8 cellular contexts compared by ENCODE assay signal in genomic region chr6:125957391-125957693, GRCh38. TPM values are rescaled to one million over a fixed set of nuclear protein-coding genes. Genes with fewer than 3 reads are reported as not detected.
DNase-seq lines count a peak whose midpoint lies in the region; TF ChIP-seq lines count a peak whose summit lies in the region.

No MANE protein-coding gene starts in this region.

- H3K23ac ChIP-seq in mesendoderm (ENCODE audit: low read length) = no peak overlapping the region

- no CpG with 5 or more reads among the region's 3 CpGs for WGBS in mesendoderm (ENCODE audit: extremely low coverage, insufficient coverage, low lambda C conversion rate)

- no peak overlapping the region for H2BK5ac ChIP-seq in mesendoderm (ENCODE audit: low read length)

- H4K8ac ChIP-seq in mesendoderm (ENCODE audit: low read depth, low read length) = no peak overlapping the region

- no peak for TF ChIP-seq POLR2A in uterus (IDR thresholded peaks at IDR 0.05)

- H3K27ac ChIP-seq in cardiac muscle cell (peak overlapping the region; percentile 97), caudate nucleus (ENCODE audit: low read depth, low read length) (peak overlapping the region; percentile 98), mesendoderm (ENCODE audit: low read depth, low read length) (peak overlapping the region; percentile 89), uterus (peak overlapping the region; percentile 91 to 95)

- TF ChIP-seq CTCF in cardiac muscle cell (IDR thresholded peaks at IDR 0.05; ENCODE audit: low read depth, low read length) = no peak
- TF ChIP-seq CTCF in uterus (IDR thresholded peaks at IDR 0.05) = no peak

- peak overlapping the region; percentile 84 for H3K9ac ChIP-seq in mesendoderm (ENCODE audit: low read length)

- H2BK15ac ChIP-seq in mesendoderm (replicated peaks; ENCODE audit: low read depth) = no peak overlapping the region

- H3K56ac ChIP-seq in mesendoderm (ENCODE audit: low read length) = peak overlapping the region; percentile 97

- H3K4me3 ChIP-seq in cardiac muscle cell (peak overlapping the region; percentile 66), mesendoderm (ENCODE audit: low read length) (peak overlapping the region; percentile 67), uterus (peak overlapping the region; percentile 76 to 95)

- no peak overlapping the region for H4K5ac ChIP-seq in mesendoderm (ENCODE audit: low read length)

- DNase-seq in cardiac muscle cell (ENCODE audit: low read depth in 1 of 2, low spot score in 1 of 2) = no peak
- no peak for DNase-seq in cardiac septum (ENCODE audit: low spot score)
- DNase-seq in caudate nucleus (lab: John Stamatoyannopoulos, UW) = no peak
- no peak for DNase-seq in mesendoderm
- no peak for DNase-seq in uterus
- no peak for DNase-seq in NCI-H748 treated with DMSO at 0.1 percent for 48 hours (lab: John Stamatoyannopoulos, UW)
- DNase-seq in LoVo (ENCODE audit: low spot score) = no peak
- no peak for DNase-seq in NOMO-1 treated with dmso at 0.1 percent for 144 hours (lab: John Stamatoyannopoulos, UW; ENCODE audit: unreplicated experiment)

- H3K27me3 ChIP-seq in cardiac muscle cell (no peaks in the 10 kb centered on the region), mesendoderm (ENCODE audit: insufficient read depth, low read length, poor library complexity) (no peaks in the 10 kb centered on the region), uterus (no peaks in the 10 kb centered on the region)

- H3K4ac ChIP-seq in mesendoderm (ENCODE audit: low read depth, low read length) = no peak overlapping the region

- H3K79me2 ChIP-seq in mesendoderm (ENCODE audit: control insufficient read depth, insufficient read depth, low read length) = no peaks in the 10 kb centered on the region

- H3K9me3 ChIP-seq in cardiac muscle cell (ENCODE audit: low read depth) (no peaks in the 10 kb centered on the region), uterus (no peaks in the 10 kb centered on the region)

- intact Hi-C loops in cardiac septum (cut with DNase I) (loop anchor here (5.0 to 10.0 kb wide), 3 partner anchors 100 to 653 kb away; partner anchors contain the start of genes HDDC2 and NCOA7), uterus (cut with DNase I; ENCODE audit: low total_unique reads) (no loop called here)

- no peak overlapping the region for H3K18ac ChIP-seq in mesendoderm (ENCODE audit: low read length)

- no peaks in the 10 kb centered on the region for H3K79me1 ChIP-seq in mesendoderm (ENCODE audit: low read length)

- H2BK120ac ChIP-seq in mesendoderm (ENCODE audit: low read depth, low read length) = no peak overlapping the region

- H2AK5ac ChIP-seq in mesendoderm (ENCODE audit: low read length) = no peak overlapping the region

- H3K4me2 ChIP-seq in mesendoderm (ENCODE audit: low read length) = peak overlapping the region; percentile 40

- H3K4me1 ChIP-seq in cardiac muscle cell (ENCODE audit: low read depth) (peaks cover 8% of the 10 kb centered on the region), mesendoderm (ENCODE audit: control insufficient read depth, low read depth, low read length) (peaks cover 2% of the 10 kb centered on the region), uterus (no peaks in the 10 kb centered on the region)

- H3K36me3 ChIP-seq in cardiac muscle cell = no peaks in the 10 kb centered on the region
- H3K36me3 ChIP-seq in mesendoderm (ENCODE audit: control insufficient read depth, insufficient read depth, low read length) = no peaks in the 10 kb centered on the region
- no peaks in the 10 kb centered on the region for H3K36me3 ChIP-seq in uterus

RNA-seq across cellular contexts. Expression of gene HINT3, which starts 0.8 kb away (rescaled TPM):
- total RNA-seq in cardiac muscle cell = 34.5 and 43.3 TPM in 2 replicates
- polyA plus RNA-seq in cardiac muscle cell = 30.8 and 35.2 TPM in 2 replicates
- 35.0 TPM for total RNA-seq in cardiac septum
- polyA plus RNA-seq in mesendoderm (2013, experiment 1 of 2) = 5.1 TPM
- 5.2 TPM for polyA plus RNA-seq in mesendoderm (2013, experiment 2 of 2)
- 10 to 100 TPM; 13.1 to 49.3 (median 23.1) TPM for total RNA-seq in uterus

RNA-seq across cellular contexts. Expression of gene TRMT11, which starts 29.0 kb away (rescaled TPM):
- total RNA-seq in cardiac muscle cell (30.8 and 68.6 TPM in 2 replicates), cardiac septum (13.3 TPM), uterus (10 to 100 TPM; 21.5 to 69.2 (median 47.8) TPM)
- 46.5 and 67.6 TPM in 2 replicates for polyA plus RNA-seq in cardiac muscle cell
- 13.8 TPM for polyA plus RNA-seq in mesendoderm (2013, experiment 1 of 2)
- polyA plus RNA-seq in mesendoderm (2013, experiment 2 of 2) = 15.8 TPM
